Comparison of ENCODE assay signal across 25 cellular contexts in the genomic region with DNA sequence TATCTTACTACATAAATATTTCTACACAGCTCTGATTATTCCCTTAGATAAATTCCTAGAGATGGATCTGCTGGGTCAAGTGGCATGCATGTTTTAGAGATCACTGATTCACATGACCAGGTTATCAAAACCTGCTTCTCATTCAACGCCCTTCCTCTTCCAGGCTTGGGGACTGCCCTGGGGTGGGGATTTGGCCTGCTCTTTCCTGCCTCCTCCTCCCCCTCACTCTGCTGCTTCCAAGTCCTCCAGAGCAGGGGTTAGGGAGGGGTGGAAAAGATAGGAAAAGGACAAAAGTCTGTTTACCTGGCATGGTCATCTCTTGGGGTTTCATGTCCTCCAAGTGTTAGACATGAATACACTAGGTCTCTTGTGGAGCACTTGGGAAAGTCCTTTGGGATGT.
"Had no signal": no experiment of that assay in that cellular context is flagged by ENCODE, and none has a peak within 500 bp of the region (broad histone marks: within the 10 kb centered on the region; RNA-seq: fewer than 3 reads in every experiment).

No MANE protein-coding gene starts in this region.

- H3K36me3 ChIP-seq: adrenal gland, WERI-Rb-1 had no signal

- DNase-seq: activated B cell treated with CpG ODN at 0.5 μM for 24 hours; activated CD4-positive, alpha-beta T cell treated with anti-CD3 and anti-CD28 coated beads for 48 hours; activated CD4-positive, alpha-beta T cell treated with anti-CD3 and anti-CD28 coated beads, Interleukin-2, amount 50 U/mL, for 1 hour; activated CD4-positive, alpha-beta T cell treated with anti-CD3 and anti-CD28 coated beads, Interleukin-2, amount 50 U/mL, for 48 hours; activated CD8-positive, alpha-beta memory T cell treated with anti-CD3 and anti-CD28 coated beads for 24 hours; activated CD8-positive, alpha-beta T cell treated with anti-CD3 and anti-CD28 coated beads for 36 hours; activated effector memory CD4-positive, alpha-beta T cell treated with anti-CD3 and anti-CD28 coated beads, Interleukin-2, amount 50 U/mL, for 16 hours; activated naive CD4-positive, alpha-beta T cell treated with anti-CD3 and anti-CD28 coated beads for 36 hours; activated naive CD8-positive, alpha-beta T cell treated with anti-CD3 and anti-CD28 coated beads for 36 hours; activated naive CD8-positive, alpha-beta T cell treated with anti-CD3 and anti-CD28 coated beads, Interleukin-2, amount 50 U/mL, for 24 hours; activated T-cell treated with anti-CD3 and anti-CD28 coated beads, Interleukin-2, amount 50 U/mL, for 4 hours; adrenal gland; amygdala; aorta; body of pancreas; caudate nucleus; cortex of kidney; effector CD8-positive, alpha-beta T cell; foreskin fibroblast; T-helper 1 cell; T-helper 17 cell; T1000; WERI-Rb-1 had no signal

- H3K4me3 ChIP-seq: adrenal gland, body of pancreas had no signal

- ATAC-seq: activated CD4-positive, CD25-positive, alpha-beta regulatory T cell treated with anti-CD3 and anti-CD28 coated beads, Interleukin-2, amount 50 U/mL, for 24 hours; activated CD8-positive, alpha-beta T cell treated with anti-CD3 and anti-CD28 coated beads for 36 hours; activated naive CD8-positive, alpha-beta T cell treated with anti-CD3 and anti-CD28 coated beads, Interleukin-2, amount 50 U/mL, for 24 hours; activated T-cell treated with anti-CD3 and anti-CD28 coated beads, Interleukin-2, amount 50 U/mL, for 4 hours; body of pancreas; T-helper 17 cell had no signal

- H3K9me3 ChIP-seq: adrenal gland, body of pancreas had no signal

- H3K27me3 ChIP-seq: adrenal gland, body of pancreas had no signal

- H3K27ac ChIP-seq: adrenal gland, body of pancreas, epithelial cell of prostate, WERI-Rb-1 had no signal
